9 cellular contexts compared by ENCODE assay signal in the genomic region with DNA sequence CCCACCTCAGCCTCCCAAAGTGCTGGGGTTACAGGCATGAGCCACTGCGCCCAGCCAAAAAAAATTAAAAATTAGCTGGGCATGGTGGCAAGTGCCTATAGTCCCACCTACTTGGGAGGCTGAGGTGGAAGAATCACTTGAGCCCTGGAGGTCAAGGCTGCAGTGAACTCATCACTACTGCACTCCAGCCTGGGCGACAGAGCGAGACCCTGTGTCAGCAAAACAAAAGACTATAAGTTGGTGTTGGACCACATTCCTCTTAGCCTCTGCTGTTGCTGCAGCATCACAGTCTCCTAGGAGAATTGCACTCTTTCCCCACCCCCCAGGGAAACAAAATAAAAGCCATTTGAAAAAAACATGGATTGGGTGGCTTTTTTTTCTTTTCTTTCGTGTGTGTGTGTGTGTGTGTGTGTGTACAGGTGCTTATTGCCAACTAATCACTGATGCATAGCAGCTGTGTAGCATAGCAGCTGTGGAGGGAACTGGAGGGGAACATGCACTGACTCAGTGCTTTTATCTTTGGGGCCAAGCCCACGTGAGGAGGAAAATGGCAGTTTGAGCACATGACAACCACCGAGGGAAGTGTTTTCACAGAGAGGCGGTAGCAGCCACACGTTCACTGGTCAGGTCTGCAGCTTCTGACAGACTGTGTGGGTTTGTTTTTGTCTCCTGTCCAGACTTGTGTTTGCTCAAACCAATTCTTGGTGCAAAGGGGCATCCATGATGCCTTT. TPM values are rescaled to one million over a fixed set of nuclear protein-coding genes. Genes with fewer than 3 reads are reported as not detected.
DNase-seq lines count a peak whose midpoint lies in the region; ATAC-seq and TF ChIP-seq lines count a peak whose summit lies in the region.
"Had no signal": no experiment of that assay in that cellular context is flagged by ENCODE, and none has a peak within 500 bp of the region (broad histone marks: within the 10 kb centered on the region; RNA-seq: fewer than 3 reads in every experiment).

No MANE protein-coding gene starts in this region.

- no peak overlapping the region for H3K4ac ChIP-seq in mesenchymal stem cell (ENCODE audit: low read depth in 1 of 2, low read length in 2 of 2)

- H2BK12ac ChIP-seq in mesenchymal stem cell (ENCODE audit: low read length in 2 of 2) = no peak overlapping the region

- TF ChIP-seq CTCF in hepatocyte (IDR thresholded peaks at IDR 0.05; ENCODE audit: poor library complexity) = no peak

- H3K9ac ChIP-seq in mesenchymal stem cell (ENCODE audit: low read length) = no peak overlapping the region

- H2AK5ac ChIP-seq in mesenchymal stem cell (ENCODE audit: low read length, severe bottlenecking) = no peak overlapping the region

- peaks cover 19% of the 10 kb centered on the region for H3K36me3 Mint-ChIP-seq in activated T-cell treated with anti-CD3 and anti-CD28 coated beads, Interleukin-2, amount 50 U/mL, for 24 hours (ENCODE audit: low read depth)
- H3K36me3 Mint-ChIP-seq: activated naive CD8-positive, alpha-beta T cell treated with anti-CD3 and anti-CD28 coated beads, Interleukin-2, amount 10 ng/mL, durations not matched to agents 7 days and 5 days had no signal

- H3K9me3 Mint-ChIP-seq in activated T-cell treated with anti-CD3 and anti-CD28 coated beads, Interleukin-2, amount 50 U/mL, for 24 hours = no peaks in the 10 kb centered on the region
- H3K9me3 Mint-ChIP-seq: activated naive CD8-positive, alpha-beta T cell treated with anti-CD3 and anti-CD28 coated beads, Interleukin-2, amount 10 ng/mL, durations not matched to agents 7 days and 5 days had no signal

- no peaks in the 10 kb centered on the region for H3K79me2 ChIP-seq in hepatocyte

- H3K27me3 ChIP-seq in mesenchymal stem cell (ENCODE audit: control insufficient read depth in 1 of 2, insufficient read depth in 1 of 2, low read length in 2 of 2) = no peaks in the 10 kb centered on the region
- no peaks in the 10 kb centered on the region for H3K27me3 ChIP-seq in hepatocyte

- H3K4me3 ChIP-seq in mesenchymal stem cell (ENCODE audit: insufficient read depth in 1 of 2, low read depth in 1 of 2, low read length in 2 of 2) (no peak overlapping the region), hepatocyte (no peak overlapping the region)

- no peak overlapping the region for H3K4me3 Mint-ChIP-seq in activated T-cell treated with anti-CD3 and anti-CD28 coated beads, Interleukin-2, amount 50 U/mL, for 24 hours
- H3K4me3 Mint-ChIP-seq: activated naive CD8-positive, alpha-beta T cell treated with anti-CD3 and anti-CD28 coated beads, Interleukin-2, amount 10 ng/mL, durations not matched to agents 7 days and 5 days had no signal

- DNase-seq in NCI-H446 treated with DMSO at 0.1 percent for 48 hours (lab: John Stamatoyannopoulos, UW) (peak; percentile 36), mesenchymal stem cell (no peak), hepatocyte (ENCODE audit: low spot score) (no peak)
- no peak for DNase-seq in activated T-cell treated with anti-CD3 and anti-CD28 coated beads, Interleukin-2, amount 50 U/mL, for 24 hours
- no peak for DNase-seq in activated CD4-positive, CD25-positive, alpha-beta regulatory T cell treated with anti-CD3 and anti-CD28 coated beads, Interleukin-2, amount 50 U/mL, for 72 hours
- DNase-seq: activated naive CD8-positive, alpha-beta T cell treated with anti-CD3 and anti-CD28 coated beads, Interleukin-2, amount 10 ng/mL, durations not matched to agents 7 days and 5 days had no signal

- no peaks in the 10 kb centered on the region for H4K20me1 ChIP-seq in hepatocyte (ENCODE audit: insufficient read depth, poor library complexity, severe bottlenecking)

- H3K4me1 ChIP-seq in mesenchymal stem cell (ENCODE audit: control insufficient read depth, insufficient read depth, low read depth, low read length) (peaks cover 6% of the 10 kb centered on the region), hepatocyte (ENCODE audit: insufficient read depth) (no peaks in the 10 kb centered on the region)

- H3K36me3 ChIP-seq in mesenchymal stem cell (ENCODE audit: control insufficient read depth in 1 of 2, insufficient read depth in 2 of 2, low read depth in 1 of 2, low read length in 2 of 2) (no peaks in the 10 kb centered on the region), hepatocyte (replicated peaks; ENCODE audit: insufficient read depth, low read depth) (no peaks in the 10 kb centered on the region)

- H4K8ac ChIP-seq in mesenchymal stem cell (ENCODE audit: low read length) = no peak overlapping the region

- H3K4me2 ChIP-seq in mesenchymal stem cell (ENCODE audit: low read length, poor library complexity, severe bottlenecking) = no peak overlapping the region
- no peak overlapping the region for H3K4me2 ChIP-seq in hepatocyte

- 78% methylated on average over 8 of the region's 8 CpGs for WGBS in mesenchymal stem cell
- WGBS in hepatocyte (ENCODE audit: low lambda C conversion rate, missing lambda C conversion rate) = 76% methylated on average over 8 of the region's 8 CpGs

- no peak overlapping the region for H2BK15ac ChIP-seq in mesenchymal stem cell (ENCODE audit: low read depth, poor library complexity, severe bottlenecking)

- no peaks in the 10 kb centered on the region for H3K9me2 ChIP-seq in hepatocyte (replicated peaks; ENCODE audit: insufficient read depth)

- H2AFZ ChIP-seq in mesenchymal stem cell (ENCODE audit: low read depth, low read length) = no peak overlapping the region
- H2AFZ ChIP-seq in hepatocyte = no peak overlapping the region

- no peaks in the 10 kb centered on the region for H3K79me1 ChIP-seq in mesenchymal stem cell (replicated peaks; ENCODE audit: low read length, poor library complexity, severe bottlenecking)

- no peak overlapping the region for H2BK5ac ChIP-seq in mesenchymal stem cell (ENCODE audit: low read depth, low read length, poor library complexity, severe bottlenecking)

- no peak overlapping the region for H3K23ac ChIP-seq in mesenchymal stem cell (ENCODE audit: low read length in 2 of 2)

- H3K27ac ChIP-seq in mesenchymal stem cell (ENCODE audit: low read length, poor library complexity, severe bottlenecking) = peak overlapping the region; percentile 48
- H3K27ac ChIP-seq in hepatocyte = no peak overlapping the region

- H2BK120ac ChIP-seq in mesenchymal stem cell (ENCODE audit: low read depth, low read length) = no peak overlapping the region

- H3K27me3 Mint-ChIP-seq in activated T-cell treated with anti-CD3 and anti-CD28 coated beads, Interleukin-2, amount 50 U/mL, for 24 hours = no peaks in the 10 kb centered on the region
- H3K27me3 Mint-ChIP-seq: activated naive CD8-positive, alpha-beta T cell treated with anti-CD3 and anti-CD28 coated beads, Interleukin-2, amount 10 ng/mL, durations not matched to agents 7 days and 5 days had no signal

- no peak overlapping the region for H3K27ac Mint-ChIP-seq in activated T-cell treated with anti-CD3 and anti-CD28 coated beads, Interleukin-2, amount 50 U/mL, for 24 hours
- H3K27ac Mint-ChIP-seq: activated naive CD8-positive, alpha-beta T cell treated with anti-CD3 and anti-CD28 coated beads, Interleukin-2, amount 10 ng/mL, durations not matched to agents 7 days and 5 days had no signal

- ATAC-seq in GM18867 (IDR thresholded peaks at IDR 0.05; ENCODE audit: unreplicated experiment) = peak; percentile 30
- peak; percentile 47 for ATAC-seq in HG03139 (IDR thresholded peaks at IDR 0.05; ENCODE audit: unreplicated experiment)
- no peak for ATAC-seq in HG02571 (IDR thresholded peaks at IDR 0.05; ENCODE audit: unreplicated experiment)

- H3K4me1 Mint-ChIP-seq in activated T-cell treated with anti-CD3 and anti-CD28 coated beads, Interleukin-2, amount 50 U/mL, for 24 hours (ENCODE audit: low read depth) = peaks cover 5% of the 10 kb centered on the region

- no peak overlapping the region for H4K91ac ChIP-seq in mesenchymal stem cell (ENCODE audit: low read length)

- H3K14ac ChIP-seq in mesenchymal stem cell (ENCODE audit: low read length in 2 of 2) = no peak overlapping the region

- H3K9me3 ChIP-seq in mesenchymal stem cell (ENCODE audit: control insufficient read depth, low read length) (no peaks in the 10 kb centered on the region), hepatocyte (ENCODE audit: low read depth) (no peaks in the 10 kb centered on the region)

- H3K18ac ChIP-seq in mesenchymal stem cell (ENCODE audit: low read depth in 1 of 2, low read length in 2 of 2) = no peak overlapping the region

RNA-seq across cellular contexts. Expression of gene ALDH5A1, which starts 27.5 kb away (rescaled TPM):
- polyA plus RNA-seq in mesenchymal stem cell (2013, experiment 1 of 2) = 0.93 TPM
- 0.81 TPM for polyA plus RNA-seq in mesenchymal stem cell (2013, experiment 2 of 2)
- 15.3 and 16.8 TPM in 2 replicates for total RNA-seq in hepatocyte
- 10.7 and 12.3 TPM in 2 replicates for polyA plus RNA-seq in hepatocyte

RNA-seq across cellular contexts. Expression of gene GPLD1, which starts 32.9 kb away (rescaled TPM):
- 0.14 TPM for polyA plus RNA-seq in mesenchymal stem cell (2013, experiment 1 of 2)
- polyA plus RNA-seq in mesenchymal stem cell (2013, experiment 2 of 2) = 0.12 TPM
- total RNA-seq in hepatocyte = 5.0 and 5.8 TPM in 2 replicates
- polyA plus RNA-seq in hepatocyte = 2.8 TPM in 2 replicates
